Comparison of ENCODE assay signal across 10 cellular contexts in the genomic region with DNA sequence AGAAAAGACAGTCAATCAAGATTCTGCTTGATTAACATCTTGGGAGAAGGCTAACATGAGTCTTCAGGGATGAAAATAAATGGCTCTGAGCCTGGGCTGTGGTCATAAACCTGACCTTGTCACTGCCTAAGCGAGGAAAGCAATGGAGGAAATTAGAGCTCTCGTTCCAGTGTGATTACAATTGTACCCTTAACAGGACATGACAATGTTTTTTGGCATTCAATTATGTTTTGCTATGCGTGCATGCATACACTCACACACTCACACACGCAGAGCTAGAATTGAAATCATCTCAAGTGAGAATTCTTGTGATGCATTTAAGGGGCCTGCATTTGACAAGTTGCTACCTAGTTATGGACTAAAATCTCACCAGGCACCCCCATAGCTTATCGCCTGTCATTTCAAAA. TPM values are rescaled to one million over a fixed set of nuclear protein-coding genes. Genes with fewer than 3 reads are reported as not detected.
DNase-seq lines count a peak whose midpoint lies in the region; ATAC-seq, FAIRE-seq and TF ChIP-seq lines count a peak whose summit lies in the region.
"Had no signal": no experiment of that assay in that cellular context is flagged by ENCODE, and none has a peak within 500 bp of the region (broad histone marks: within the 10 kb centered on the region; RNA-seq: fewer than 3 reads in every experiment).

No MANE protein-coding gene starts in this region.

- no peak for TF ChIP-seq CTCF in lower lobe of right lung (IDR thresholded peaks at IDR 0.05)
- TF ChIP-seq CTCF in hepatocyte (IDR thresholded peaks at IDR 0.05; ENCODE audit: poor library complexity), result no peak

- H3K4me3 ChIP-seq in lower lobe of right lung (peak overlapping the region; percentile 29), hepatocyte (no peak overlapping the region)

- no peaks in the 10 kb centered on the region for H4K20me1 ChIP-seq in hepatocyte (ENCODE audit: insufficient read depth, poor library complexity, severe bottlenecking)

- no peak overlapping the region for H2AFZ ChIP-seq in hepatocyte

- intact Hi-C loops in lower lobe of right lung (cut with DNase I), result no loop called here

- H3K79me2 ChIP-seq in hepatocyte, result no peaks in the 10 kb centered on the region

- no peaks in the 10 kb centered on the region for H3K9me2 ChIP-seq in hepatocyte (replicated peaks; ENCODE audit: insufficient read depth)

- peak; percentile 2 for ATAC-seq in GM21619 (IDR thresholded peaks at IDR 0.05; ENCODE audit: unreplicated experiment)
- ATAC-seq in lower lobe of right lung, result no peak

- 60% methylated on average over 5 of the region's 5 CpGs for WGBS in hepatocyte (ENCODE audit: low lambda C conversion rate, missing lambda C conversion rate)

- H3K27me3 ChIP-seq in lower lobe of right lung (ENCODE audit: low read depth) (no peaks in the 10 kb centered on the region), hepatocyte (peaks cover 5% of the 10 kb centered on the region)

- H3K27ac ChIP-seq in lower lobe of right lung (peak overlapping the region; percentile 73), hepatocyte (no peak overlapping the region)

- H3K4me1 ChIP-seq in lower lobe of right lung, result peaks cover 10% of the 10 kb centered on the region
- no peaks in the 10 kb centered on the region for H3K4me1 ChIP-seq in hepatocyte (ENCODE audit: insufficient read depth)

- no peak for FAIRE-seq in urothelium cell line (lab: Jason Lieb, UNC)

- DNase-seq in EL (peak; percentile 60), LHCN-M2 (ENCODE audit: low read depth) (peak; percentile 31), lower lobe of right lung (no peak), urothelium cell line (ENCODE audit: low spot score) (no peak), hepatocyte (ENCODE audit: low spot score) (no peak), islet precursor cell (no peak)
- no peak for DNase-seq in activated CD4-positive, alpha-beta T cell treated with anti-CD3 and anti-CD28 coated beads, Interleukin-2, amount 50 U/mL, for 1 hour
- DNase-seq: NCI-H226 had no signal

- no peak overlapping the region for H3K4me2 ChIP-seq in hepatocyte

- H3K36me3 ChIP-seq in lower lobe of right lung, result no peaks in the 10 kb centered on the region
- H3K36me3 ChIP-seq in hepatocyte (replicated peaks; ENCODE audit: insufficient read depth, low read depth), result no peaks in the 10 kb centered on the region

- H3K9me3 ChIP-seq in lower lobe of right lung (no peaks in the 10 kb centered on the region), hepatocyte (ENCODE audit: low read depth) (no peaks in the 10 kb centered on the region)

RNA-seq across cellular contexts. Expression of a gene that starts 24.1 kb away (rescaled TPM):
- 0.06 TPM in 1 of 2 replicates, not detected in the other for total RNA-seq in LHCN-M2 (2014; rRNA removed)
- polyA plus RNA-seq in LHCN-M2 (2012), result not detected
- total RNA-seq in lower lobe of right lung, result not detected
- total RNA-seq in hepatocyte, result not detected in 2 replicates
- polyA plus RNA-seq in hepatocyte, result not detected in 2 replicates

RNA-seq across cellular contexts. Expression of a gene that starts 34.4 kb away (rescaled TPM):
- total RNA-seq in LHCN-M2 (2014; rRNA removed) (not detected in 2 replicates), lower lobe of right lung (not detected), hepatocyte (not detected in 2 replicates)
- polyA plus RNA-seq in LHCN-M2 (2012), result not detected
- not detected in 2 replicates for polyA plus RNA-seq in hepatocyte
- total RNA-seq: activated T-helper 1 cell treated with anti-CD3 and anti-CD28 coated beads, Interleukin-12 subunit alpha, Interleukin-12 subunit beta, Interleukin-2, Interleukin-4 antibody, amounts not matched to agents 30 ng/mL and 10 ng/mL and 1 ng/mL, durations not matched to agents 14 hours and 24 hours and 36 hours had no signal

Comparison
In these comparisons a context has a peak if more than half of its experiments do, and no peak if none do; other contexts are left out.
1. DNase-seq: peak in EL (single experiment) and LHCN-M2 (single experiment); none in lower lobe of right lung (single experiment), urothelium cell line (single experiment), activated CD4-positive, alpha-beta T cell treated with anti-CD3 and anti-CD28 coated beads, Interleukin-2, amount 50 U/mL, for 1 hour (single experiment), hepatocyte (single experiment) and islet precursor cell (single experiment).